17 cellular contexts compared by ENCODE assay signal in genomic region chr16:27995378-27995777, GRCh38.
A peak's percentile ranks its signal among the peaks of the same experiment; 100 is the strongest.
DNase-seq lines count a peak whose midpoint lies in the region; ATAC-seq and TF ChIP-seq lines count a peak whose summit lies in the region.
"Had no signal": no experiment of that assay in that cellular context is flagged by ENCODE, and none has a peak within 500 bp of the region (broad histone marks: within the 10 kb centered on the region; RNA-seq: fewer than 3 reads in every experiment).

No MANE protein-coding gene starts in this region.

- POLR2A ChIA-PET in PC-9 (lab: Charles Lee; ENCODE audit: unreplicated experiment), result no interaction called here

- H3K4me2 ChIP-seq in PC-9, result no peak overlapping the region
- H3K4me2 ChIP-seq: BLaER1 had no signal

- H3K9me3 Mint-ChIP-seq in activated CD4-positive, alpha-beta T cell treated with anti-CD3 and anti-CD28 coated beads, Interleukin-2, amount 10 ng/mL, durations not matched to agents 24 days and 14 days, result peaks cover 5% of the 10 kb centered on the region
- peaks cover 4% of the 10 kb centered on the region for H3K9me3 Mint-ChIP-seq in activated T-helper 17 cell treated with anti-CD3 and anti-CD28 coated beads, Interleukin-2, amount 50 U/mL, for 72 hours

- H3K36me3 Mint-ChIP-seq in activated CD4-positive, alpha-beta T cell treated with anti-CD3 and anti-CD28 coated beads, Interleukin-2, amount 10 ng/mL, durations not matched to agents 24 days and 14 days (ENCODE audit: low read depth), result peaks cover 2% of the 10 kb centered on the region
- no peaks in the 10 kb centered on the region for H3K36me3 Mint-ChIP-seq in activated T-helper 17 cell treated with anti-CD3 and anti-CD28 coated beads, Interleukin-2, amount 50 U/mL, for 72 hours (ENCODE audit: low read depth)

- BruUV-seq in PC-9 (replicated peaks; lab: Mats Ljungman, UMichigan), result no TSS peak

- no peak for TF ChIP-seq CTCF in PC-9 (conservative IDR thresholded peaks at IDR 0.05)

- no peaks in the 10 kb centered on the region for H3K79me2 ChIP-seq in PC-9 (ENCODE audit: low read depth)

- H4K20me1 ChIP-seq in PC-9 (ENCODE audit: insufficient read depth), result 0 out of 2 replicates have a peak, but pooled peaks cover 3% of the 10 kb centered on the region
- H4K20me1 ChIP-seq: BLaER1 had no signal

- no peaks in the 10 kb centered on the region for H3K9me3 ChIP-seq in PC-9 (ENCODE audit: insufficient read depth, low read depth)

- peak overlapping the region; percentile 22 for H3K4me3 Mint-ChIP-seq in activated CD4-positive, alpha-beta T cell treated with anti-CD3 and anti-CD28 coated beads, Interleukin-2, amount 10 ng/mL, durations not matched to agents 24 days and 14 days
- peak overlapping the region; percentile 5 for H3K4me3 Mint-ChIP-seq in activated T-helper 17 cell treated with anti-CD3 and anti-CD28 coated beads, Interleukin-2, amount 50 U/mL, for 72 hours

- no peaks in the 10 kb centered on the region; the same call in 1 of the 2 replicates for H3F3A ChIP-seq in PC-9 (ENCODE audit: insufficient read depth, low read depth)

- no peak overlapping the region for H3K27ac Mint-ChIP-seq in activated CD4-positive, alpha-beta T cell treated with anti-CD3 and anti-CD28 coated beads, Interleukin-2, amount 10 ng/mL, durations not matched to agents 24 days and 14 days
- H3K27ac Mint-ChIP-seq in activated T-helper 17 cell treated with anti-CD3 and anti-CD28 coated beads, Interleukin-2, amount 50 U/mL, for 72 hours, result peak overlapping the region; percentile 7

- intact Hi-C loops in activated CD4-positive, alpha-beta T cell treated with anti-CD3 and anti-CD28 coated beads, Interleukin-2, amount 10 ng/mL, durations not matched to agents 24 days and 14 days (cut with micrococcal nuclease), result no loop called here
- intact Hi-C loops in PC-9 (cut with micrococcal nuclease; ENCODE audit: unreplicated experiment), result no loop called here

- peaks cover 2% of the 10 kb centered on the region for H3K27me3 Mint-ChIP-seq in activated CD4-positive, alpha-beta T cell treated with anti-CD3 and anti-CD28 coated beads, Interleukin-2, amount 10 ng/mL, durations not matched to agents 24 days and 14 days
- no peaks in the 10 kb centered on the region for H3K27me3 Mint-ChIP-seq in activated T-helper 17 cell treated with anti-CD3 and anti-CD28 coated beads, Interleukin-2, amount 50 U/mL, for 72 hours

- no peaks in the 10 kb centered on the region for H3K4me1 ChIP-seq in PC-9 (replicated peaks; ENCODE audit: insufficient read depth)
- H3K4me1 ChIP-seq: BLaER1 had no signal

- H3K9me2 ChIP-seq in PC-9 (ENCODE audit: insufficient read depth), result peaks cover 4% of the 10 kb centered on the region; the same call in 1 of the 2 replicates

- peaks cover 17% of the 10 kb centered on the region for H3K4me1 Mint-ChIP-seq in activated CD4-positive, alpha-beta T cell treated with anti-CD3 and anti-CD28 coated beads, Interleukin-2, amount 10 ng/mL, durations not matched to agents 24 days and 14 days
- H3K4me1 Mint-ChIP-seq in activated T-helper 17 cell treated with anti-CD3 and anti-CD28 coated beads, Interleukin-2, amount 50 U/mL, for 72 hours, result peaks cover 14% of the 10 kb centered on the region

- H3K27ac ChIP-seq in PC-9, result no peak overlapping the region
- H3K27ac ChIP-seq: BLaER1, SK-N-MC had no signal

- peaks cover 66% of the 10 kb centered on the region for H3K27me3 ChIP-seq in PC-9 (ENCODE audit: insufficient read depth, low read depth)
- H3K27me3 ChIP-seq: BLaER1 had no signal

- H3K4me3 ChIP-seq in PC-9, result no peak overlapping the region
- H3K4me3 ChIP-seq: BLaER1, SK-N-MC had no signal

- H3K36me3 ChIP-seq in PC-9 (ENCODE audit: low read depth), result no peaks in the 10 kb centered on the region
- H3K36me3 ChIP-seq: BLaER1 had no signal

- DNase-seq in activated CD4-positive, alpha-beta T cell treated with anti-CD3 and anti-CD28 coated beads, Interleukin-2, amount 10 ng/mL, durations not matched to agents 24 days and 14 days, result peak; percentile 57
- no peak for DNase-seq in activated CD4-positive, alpha-beta T cell treated with anti-CD3 and anti-CD28 coated beads, Interleukin-2, amount 50 U/mL, for 48 hours
- DNase-seq in GF-D8 (lab: John Stamatoyannopoulos, UW) (peak; percentile 90), OCI-M1 (lab: John Stamatoyannopoulos, UW) (peak; percentile 84), PC-9 (no peak)
- DNase-seq: 8988T, DMS 273 treated with DMSO at 0.1 percent for 48 hours, NCI-H1048, NCI-H1436 treated with DMSO at 0.1 percent for 48 hours, NCI-H2081, NCI-H510A, Right ventricle myocardium superior had no signal

- CTCF ChIA-PET in PC-9 (lab: Charles Lee), result no interaction called here

- no peak overlapping the region for H2AFZ ChIP-seq in PC-9

- ATAC-seq in activated T-helper 17 cell treated with anti-CD3 and anti-CD28 coated beads, Interleukin-2, amount 50 U/mL, for 72 hours (replicated peaks), result no peak
- ATAC-seq in HG03469 (IDR thresholded peaks at IDR 0.05; ENCODE audit: unreplicated experiment), result no peak
- ATAC-seq in HG02798 (IDR thresholded peaks at IDR 0.05; ENCODE audit: poor library complexity, unreplicated experiment), result no peak

Comparison
In these comparisons a context has a peak if more than half of its experiments do, and no peak if none do; other contexts are left out.
1. DNase-seq: peak in activated CD4-positive, alpha-beta T cell treated with anti-CD3 and anti-CD28 coated beads, Interleukin-2, amount 10 ng/mL, durations not matched to agents 24 days and 14 days (single experiment), GF-D8 (single experiment) and OCI-M1 (single experiment); none in activated CD4-positive, alpha-beta T cell treated with anti-CD3 and anti-CD28 coated beads, Interleukin-2, amount 50 U/mL, for 48 hours (0 of 2) and PC-9 (0 of 2).